ENCODE assay signal across 19 cellular contexts in genomic region chr18:68267583-68267982, GRCh38.
DNase-seq lines count a peak whose midpoint lies in the region; TF ChIP-seq lines count a peak whose summit lies in the region.
"Had no signal": no experiment of that assay in that cellular context is flagged by ENCODE, and none has a peak within 500 bp of the region (broad histone marks: within the 10 kb centered on the region; RNA-seq: fewer than 3 reads in every experiment).

No MANE protein-coding gene starts in this region.

- no peak overlapping the region for H3K27ac Mint-ChIP-seq in Caco-2 (ENCODE audit: unreplicated experiment)
- H3K27ac Mint-ChIP-seq: activated naive CD8-positive, alpha-beta T cell treated with anti-CD3 and anti-CD28 coated beads for 36 hours had no signal

- H3K27me3 ChIP-seq in Caco-2 (replicated peaks; ENCODE audit: control insufficient read depth, insufficient read depth, low read length): no peaks in the 10 kb centered on the region
- H3K27me3 ChIP-seq: BE2C, hepatocyte, vagina had no signal

- no peaks in the 10 kb centered on the region for H3K4me1 Mint-ChIP-seq in Caco-2 (ENCODE audit: low read depth, unreplicated experiment)
- H3K4me1 Mint-ChIP-seq: activated naive CD8-positive, alpha-beta T cell treated with anti-CD3 and anti-CD28 coated beads for 36 hours had no signal

- DNase-seq in AG10803 (ENCODE audit: low read depth) (peak; percentile 71), NCI-H226 (peak; percentile 66), cardiac fibroblast (ENCODE audit: low read depth in 2 of 2) (peak; percentile 34 to 82), kidney tubule cell (ENCODE audit: low spot score) (peak; percentile 55), Caco-2 (no peak), LoVo (ENCODE audit: low spot score) (no peak), posterior vena cava (ENCODE audit: low spot score) (no peak)
- no peak for DNase-seq in activated effector memory CD4-positive, alpha-beta T cell treated with anti-CD3 and anti-CD28 coated beads, Interleukin-2, amount 50 U/mL, for 16 hours
- DNase-seq: activated CD4-positive, alpha-beta T cell treated with anti-CD3 and anti-CD28 coated beads, Interleukin-2, amount 50 U/mL, for 48 hours; activated naive CD8-positive, alpha-beta T cell treated with anti-CD3 and anti-CD28 coated beads for 36 hours; activated T-cell treated with anti-CD3 and anti-CD28 coated beads, Interleukin-2, amount 50 U/mL, for 4 hours; BE2C; cerebellar nuclear complex; left cardiac atrium; NCI-H1092 treated with DMSO at 0.1 percent for 48 hours; NCI-H82; right cardiac atrium had no signal

- H3K4me3 ChIP-seq in AG10803 (ENCODE audit: low read length) (no peak overlapping the region), cardiac fibroblast (replicated peaks in 1 of 2; ENCODE audit: low read depth in 2 of 2, low read length in 2 of 2) (no peak overlapping the region), Caco-2 (ENCODE audit: low read depth, low read length) (no peak overlapping the region)
- H3K4me3 ChIP-seq: hepatocyte, vagina had no signal

- TF ChIP-seq CTCF in AG10803 (conservative IDR thresholded peaks at IDR 0.05; ENCODE audit: low read length) (no peak), cardiac fibroblast (IDR thresholded peaks at IDR 0.05; ENCODE audit: low read depth, low read length) (no peak), Caco-2 (IDR thresholded peaks at IDR 0.05; ENCODE audit: insufficient read depth in 1 of 2, low read depth in 1 of 2, low read length in 1 of 2, severe bottlenecking in 1 of 2, unreplicated experiment in 1 of 2) (no peak)

- H3K4me1 ChIP-seq in Caco-2: no peaks in the 10 kb centered on the region
- H3K4me1 ChIP-seq: BE2C, vagina had no signal

- H3K27me3 Mint-ChIP-seq in Caco-2 (ENCODE audit: insufficient read depth, unreplicated experiment): peaks cover 2% of the 10 kb centered on the region
- H3K27me3 Mint-ChIP-seq: activated naive CD8-positive, alpha-beta T cell treated with anti-CD3 and anti-CD28 coated beads for 36 hours had no signal

- CTCF ChIA-PET in Caco-2 (lab: Charles Lee): no interaction called here

- H3K36me3 Mint-ChIP-seq in Caco-2 (ENCODE audit: insufficient read depth, unreplicated experiment): no peaks in the 10 kb centered on the region
- H3K36me3 Mint-ChIP-seq: activated naive CD8-positive, alpha-beta T cell treated with anti-CD3 and anti-CD28 coated beads for 36 hours had no signal

- no peaks in the 10 kb centered on the region for H3K36me3 ChIP-seq in Caco-2 (ENCODE audit: control insufficient read depth, insufficient read depth, low read length)
- H3K36me3 ChIP-seq: BE2C, vagina had no signal

- H3K4me3 Mint-ChIP-seq in Caco-2 (ENCODE audit: unreplicated experiment): no peak overlapping the region
- H3K4me3 Mint-ChIP-seq: activated naive CD8-positive, alpha-beta T cell treated with anti-CD3 and anti-CD28 coated beads for 36 hours; activated T-cell treated with anti-CD3 and anti-CD28 coated beads, Interleukin-2, amount 50 U/mL, for 4 hours had no signal

- intact Hi-C loops in Caco-2 (cut with micrococcal nuclease; ENCODE audit: unreplicated experiment) (no loop called here), posterior vena cava (cut with DNase I) (no loop called here)

- no TSS peak for BruUV-seq in Caco-2 (replicated peaks; lab: Mats Ljungman, UMichigan)

- POLR2A ChIA-PET in Caco-2 (lab: Charles Lee): no interaction called here

- H3K9me3 ChIP-seq in Caco-2: no peaks in the 10 kb centered on the region
- H3K9me3 ChIP-seq: BE2C, vagina had no signal

- no peaks in the 10 kb centered on the region for H3K9me3 Mint-ChIP-seq in Caco-2 (ENCODE audit: unreplicated experiment)
- H3K9me3 Mint-ChIP-seq: activated naive CD8-positive, alpha-beta T cell treated with anti-CD3 and anti-CD28 coated beads for 36 hours; activated T-cell treated with anti-CD3 and anti-CD28 coated beads, Interleukin-2, amount 50 U/mL, for 4 hours had no signal

Comparison
In these comparisons a context has a peak if more than half of its experiments do, and no peak if none do; other contexts are left out.
1. DNase-seq: peak in AG10803 (single experiment), NCI-H226 (single experiment), cardiac fibroblast (2 of 2) and kidney tubule cell (single experiment); none in Caco-2 (0 of 2), activated effector memory CD4-positive, alpha-beta T cell treated with anti-CD3 and anti-CD28 coated beads, Interleukin-2, amount 50 U/mL, for 16 hours (single experiment), LoVo (single experiment) and posterior vena cava (single experiment).